Comparison of ENCODE assay signal across 1 cellular context in the genomic region with DNA sequence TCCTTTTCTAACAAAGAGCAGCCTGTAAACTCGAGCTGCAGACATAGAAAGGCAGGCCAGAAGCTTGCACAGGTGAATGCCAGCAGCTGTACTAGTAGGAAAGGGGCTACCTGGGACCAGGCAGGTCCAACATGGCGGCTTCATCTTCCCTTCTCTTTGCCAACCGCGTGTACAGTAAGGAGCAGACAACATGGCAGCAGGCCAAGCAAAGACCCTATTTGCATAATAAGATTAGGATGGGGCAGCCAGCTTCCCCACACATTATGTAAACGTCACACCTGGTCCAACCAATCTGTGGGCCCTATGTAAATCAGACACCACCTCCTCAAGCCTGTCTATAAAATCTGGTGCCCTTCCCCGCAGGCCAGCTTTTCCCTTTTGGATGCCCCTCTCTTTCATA.
TF ChIP-seq lines count a peak whose summit lies in the region.

No MANE protein-coding gene starts in this region.

TF ChIP-seq in H1, 55 proteins besides CTCF, POLR2A, EP300 and RAD21 (continued from another document):
- no peak for TF ChIP-seq CHD7 (IDR thresholded peaks at IDR 0.05; ENCODE audit: insufficient replicate concordance, low read length)
- TF ChIP-seq JUN (IDR thresholded peaks at IDR 0.05; ENCODE audit: low read depth, low read length): no peak
- no peak for TF ChIP-seq BRCA1 (IDR thresholded peaks at IDR 0.05; ENCODE audit: low read depth, low read length)
- no peak for TF ChIP-seq HDAC2 (IDR thresholded peaks at IDR 0.05; ENCODE audit: borderline replicate concordance in 1 of 2, low read depth in 2 of 2, low read length in 2 of 2)
- no peak for TF ChIP-seq TEAD4 (IDR thresholded peaks at IDR 0.05; ENCODE audit: low read depth, low read length)
- TF ChIP-seq RXRA (IDR thresholded peaks at IDR 0.05; ENCODE audit: insufficient read depth, low read depth, low read length): no peak
- no peak for TF ChIP-seq NANOG (IDR thresholded peaks at IDR 0.05; ENCODE audit: insufficient read depth, low read depth, low read length, poor library complexity, severe bottlenecking)
- TF ChIP-seq SUZ12 (IDR thresholded peaks at IDR 0.05; ENCODE audit: low read length): no peak
- TF ChIP-seq, protein P1, sequence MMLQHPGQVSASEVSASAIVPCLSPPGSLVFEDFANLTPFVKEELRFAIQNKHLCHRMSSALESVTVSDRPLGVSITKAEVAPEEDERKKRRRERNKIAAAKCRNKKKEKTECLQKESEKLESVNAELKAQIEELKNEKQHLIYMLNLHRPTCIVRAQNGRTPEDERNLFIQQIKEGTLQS (IDR thresholded peaks at IDR 0.05; ENCODE audit: insufficient read depth, low read depth, low read length): no peak
- TF ChIP-seq RNF2 (IDR thresholded peaks at IDR 0.05; ENCODE audit: borderline replicate concordance, low read depth, low read length, missing control alignments, poor library complexity, severe bottlenecking): no peak
- TF ChIP-seq, protein P2, sequence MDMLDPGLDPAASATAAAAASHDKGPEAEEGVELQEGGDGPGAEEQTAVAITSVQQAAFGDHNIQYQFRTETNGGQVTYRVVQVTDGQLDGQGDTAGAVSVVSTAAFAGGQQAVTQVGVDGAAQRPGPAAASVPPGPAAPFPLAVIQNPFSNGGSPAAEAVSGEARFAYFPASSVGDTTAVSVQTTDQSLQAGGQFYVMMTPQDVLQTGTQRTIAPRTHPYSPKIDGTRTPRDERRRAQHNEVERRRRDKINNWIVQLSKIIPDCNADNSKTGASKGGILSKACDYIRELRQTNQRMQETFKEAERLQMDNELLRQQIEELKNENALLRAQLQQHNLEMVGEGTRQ (IDR thresholded peaks at IDR 0.05; ENCODE audit: low read length): no peak
- TF ChIP-seq SP4 (IDR thresholded peaks at IDR 0.05; ENCODE audit: low read length): no peak
- TF ChIP-seq CHD1 (IDR thresholded peaks at IDR 0.05; ENCODE audit: low read depth, low read length): no peak
TF ChIP-seq in H1: peak in this region for 0.
